Comparison of ENCODE assay signal across 27 cellular contexts in the genomic region with DNA sequence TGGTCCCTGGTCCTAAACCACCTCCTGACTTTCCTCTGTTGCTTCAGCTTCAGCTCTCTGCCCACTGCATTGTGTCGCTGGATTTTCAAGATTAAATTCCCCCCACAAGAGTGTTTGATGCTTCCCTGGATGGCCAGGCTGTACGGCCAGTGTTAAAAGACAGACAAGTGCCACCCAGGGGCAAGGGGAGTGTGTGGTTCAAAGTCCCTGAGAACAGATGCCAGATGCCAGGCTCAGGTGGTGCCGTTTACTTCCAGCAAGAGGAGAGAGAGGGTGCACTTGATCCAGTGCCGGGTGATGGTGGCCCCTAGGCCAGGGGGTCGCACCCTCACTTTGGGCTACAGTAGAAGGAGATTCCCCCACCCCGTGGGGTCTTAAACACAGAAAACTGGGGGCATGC.
A peak's percentile ranks its signal among the peaks of the same experiment; 100 is the strongest.
DNase-seq lines count a peak whose midpoint lies in the region; ATAC-seq, FAIRE-seq and TF ChIP-seq lines count a peak whose summit lies in the region.
"Had no signal": no experiment of that assay in that cellular context is flagged by ENCODE, and none has a peak within 500 bp of the region (broad histone marks: within the 10 kb centered on the region; RNA-seq: fewer than 3 reads in every experiment).

No MANE protein-coding gene starts in this region.

- no peak overlapping the region for H3K4me3 Mint-ChIP-seq in activated CD4-positive, alpha-beta T cell treated with anti-CD3 and anti-CD28 coated beads, Interleukin-2, amount 10 ng/mL, durations not matched to agents 24 days and 14 days
- H3K4me3 Mint-ChIP-seq in GM23338 (no peak overlapping the region), immature natural killer cell (no peak overlapping the region)
- H3K4me3 Mint-ChIP-seq: B cell, HFFc6 had no signal

- no peak overlapping the region for H4K91ac ChIP-seq in H1 (replicated peaks; ENCODE audit: insufficient read length, low read length)

- 0 out of 4 replicates have a peak, but pooled peaks cover 0 to 2% of the 10 kb centered on the region in 2 experiments for H3K9me3 ChIP-seq in H1 (ENCODE audit: insufficient read depth in 2 of 2, low read depth in 1 of 2, low read length in 1 of 2)
- no peaks in the 10 kb centered on the region for H3K9me3 ChIP-seq in pancreas
- no peaks in the 10 kb centered on the region for H3K9me3 ChIP-seq in PC-9 (ENCODE audit: insufficient read depth, low read depth)

- H3K27ac Mint-ChIP-seq in activated CD4-positive, alpha-beta T cell treated with anti-CD3 and anti-CD28 coated beads, Interleukin-2, amount 10 ng/mL, durations not matched to agents 24 days and 14 days, result peak overlapping the region; percentile 44
- H3K27ac Mint-ChIP-seq in GM23338 (peak overlapping the region; percentile 68; the same call in 1 of the 2 replicates), immature natural killer cell (peak overlapping the region in 1 of 6 donors; percentile 59)
- H3K27ac Mint-ChIP-seq: B cell, HFFc6 had no signal

- no peak overlapping the region for H3K27ac ChIP-seq in GM23338 (ENCODE audit: low read depth)
- no peak overlapping the region for H3K27ac ChIP-seq in H1 (ENCODE audit: low read depth, low read length)
- H3K27ac ChIP-seq in pancreas, result no peak overlapping the region
- no peak overlapping the region for H3K27ac ChIP-seq in PC-9
- H3K27ac ChIP-seq: 22Rv1, C4-2B, GM23248, RWPE1 had no signal

- H3K27me3 ChIP-seq in GM23338 (ENCODE audit: insufficient read depth) (no peaks in the 10 kb centered on the region), H1 (replicated peaks in 1 of 4; ENCODE audit: control insufficient read depth in 3 of 4, extremely low read depth in 1 of 4, insufficient read depth in 3 of 4, low read length in 3 of 4) (no peaks in the 10 kb centered on the region), pancreas (no peaks in the 10 kb centered on the region), PC-9 (ENCODE audit: insufficient read depth, low read depth) (no peaks in the 10 kb centered on the region)

- H4K20me1 ChIP-seq in GM23338 (replicated peaks; ENCODE audit: insufficient read depth), result peaks cover 41% of the 10 kb centered on the region
- peaks cover 0 to 17% of the 10 kb centered on the region in 2 experiments for H4K20me1 ChIP-seq in H1 (replicated peaks in 1 of 2; ENCODE audit: control insufficient read depth in 1 of 2, insufficient read depth in 2 of 2, low read length in 2 of 2)
- H4K20me1 ChIP-seq in PC-9 (ENCODE audit: insufficient read depth), result peaks cover 3% of the 10 kb centered on the region; the same call in 1 of the 2 replicates

- POLR2A ChIA-PET in H1 (lab: Charles Lee; ENCODE audit: partially characterized antibody) (no interaction called here), PC-9 (lab: Charles Lee; ENCODE audit: unreplicated experiment) (no interaction called here)

- peaks cover 13% of the 10 kb centered on the region for H3K79me1 ChIP-seq in H1 (ENCODE audit: low read depth, low read length)

- H3K9me2 ChIP-seq in GM23338 (ENCODE audit: insufficient read depth) (no peaks in the 10 kb centered on the region), PC-9 (ENCODE audit: insufficient read depth) (no peaks in the 10 kb centered on the region)

- H3K79me2 ChIP-seq in GM23338 (replicated peaks; ENCODE audit: insufficient read depth), result peaks cover 82% of the 10 kb centered on the region
- H3K79me2 ChIP-seq in H1 (ENCODE audit: control insufficient read depth in 1 of 2, insufficient read depth in 2 of 2, low read length in 2 of 2), result peaks cover 0 to 52% of the 10 kb centered on the region in 2 experiments; a peak in 2 of 4 replicates
- peaks cover 21% of the 10 kb centered on the region; the same call in 1 of the 2 replicates for H3K79me2 ChIP-seq in PC-9 (ENCODE audit: low read depth)

- H3K4me3 ChIP-seq in GM23338, result no peak overlapping the region
- H3K4me3 ChIP-seq in H1 (ENCODE audit: extremely low read depth in 1 of 4, insufficient read depth in 2 of 4, low read depth in 3 of 4, low read length in 4 of 4), result no peak overlapping the region
- no peak overlapping the region for H3K4me3 ChIP-seq in pancreas
- no peak overlapping the region for H3K4me3 ChIP-seq in PC-9
- H3K4me3 ChIP-seq: GM23248, HAP-1 had no signal

- peaks cover 15% of the 10 kb centered on the region for H3K4me1 ChIP-seq in GM23338 (ENCODE audit: insufficient read depth)
- H3K4me1 ChIP-seq in H1 (replicated peaks in 1 of 4; ENCODE audit: control insufficient read depth in 3 of 4, insufficient read depth in 4 of 4, low read length in 3 of 4), result peaks cover 0 to 10% (median 5%) of the 10 kb centered on the region in 4 experiments; a peak in 6 of 7 replicates
- no peaks in the 10 kb centered on the region for H3K4me1 ChIP-seq in pancreas
- H3K4me1 ChIP-seq in PC-9 (replicated peaks; ENCODE audit: insufficient read depth), result no peaks in the 10 kb centered on the region
- H3K4me1 ChIP-seq: HAP-1 had no signal

- no peaks in the 10 kb centered on the region for H3K27me3 Mint-ChIP-seq in activated CD4-positive, alpha-beta T cell treated with anti-CD3 and anti-CD28 coated beads, Interleukin-2, amount 10 ng/mL, durations not matched to agents 24 days and 14 days
- H3K27me3 Mint-ChIP-seq in GM23338 (ENCODE audit: insufficient read depth, low read depth, poor library complexity) (peaks cover 1% of the 10 kb centered on the region), immature natural killer cell (ENCODE audit: low read depth in 3 of 3) (peaks cover 0 to 3% (median 0%) of the 10 kb centered on the region in 3 donors)
- H3K27me3 Mint-ChIP-seq: B cell had no signal

- FAIRE-seq in H1 (lab: Jason Lieb, UNC), result no peak
- no peak for FAIRE-seq in pancreas (lab: Jason Lieb, UNC)
- FAIRE-seq: GM19239, HTR-8/SVneo had no signal

- H3K14ac ChIP-seq in H1 (ENCODE audit: insufficient read length), result no peak overlapping the region

- no peak overlapping the region for H2BK120ac ChIP-seq in H1 (replicated peaks; ENCODE audit: low read depth, low read length)

- H2AFZ ChIP-seq in GM23338, result no peak overlapping the region
- no peak overlapping the region for H2AFZ ChIP-seq in H1 (ENCODE audit: low read length)
- H2AFZ ChIP-seq in PC-9, result no peak overlapping the region
- H2AFZ ChIP-seq: GM23248 had no signal

- TF ChIP-seq CTCF in GM23338 (conservative IDR thresholded peaks at IDR 0.05; ENCODE audit: low read depth in 2 of 2), result no peak
- TF ChIP-seq CTCF in H1 (IDR thresholded peaks at IDR 0.05; ENCODE audit: control extremely low read depth in 1 of 3, insufficient read depth in 1 of 3, low read depth in 1 of 3, low read length in 3 of 3), result no peak
- TF ChIP-seq CTCF in pancreas (IDR thresholded peaks at IDR 0.05), result no peak
- no peak for TF ChIP-seq CTCF in PC-9 (conservative IDR thresholded peaks at IDR 0.05)

- no peak overlapping the region for H2BK5ac ChIP-seq in H1 (ENCODE audit: low read depth, low read length)

- no peak overlapping the region for H3K4ac ChIP-seq in H1 (replicated peaks; ENCODE audit: insufficient read length, low read depth, low read length)

- DNase-seq in activated CD4-positive, alpha-beta T cell treated with anti-CD3 and anti-CD28 coated beads, Interleukin-2, amount 10 ng/mL, durations not matched to agents 24 days and 14 days, result no peak
- no peak for DNase-seq in activated CD4-positive, alpha-beta T cell treated with anti-CD3 and anti-CD28 coated beads, Interleukin-2, amount 50 U/mL, for 48 hours
- no peak for DNase-seq in GM23338 (ENCODE audit: low spot score)
- no peak for DNase-seq in H1 (ENCODE audit: low read depth in 1 of 2, low spot score in 2 of 2)
- no peak for DNase-seq in pancreas
- no peak for DNase-seq in immature natural killer cell
- DNase-seq in PC-9, result no peak
- DNase-seq: Calu3, DMS79 treated with DMSO at 0.1 percent for 48 hours, GM23248, HFFc6, KG1, NCI-H1048, NCI-H1417, NCI-H1694, NCI-H2029 treated with DMSO at 0.1 percent for 48 hours, NCI-H526 treated with DMSO at 0.1 percent for 48 hours, SHP77 had no signal

- intact Hi-C loops in activated CD4-positive, alpha-beta T cell treated with anti-CD3 and anti-CD28 coated beads, Interleukin-2, amount 10 ng/mL, durations not matched to agents 24 days and 14 days (cut with micrococcal nuclease), result no loop called here
- intact Hi-C loops in pancreas (cut with DNase I) (loop anchor here in 1 of 3 donors (10.0 kb wide), 1 partner anchor 59 kb away; no protein-coding TSS in a partner anchor), PC-9 (cut with micrococcal nuclease; ENCODE audit: unreplicated experiment) (no loop called here)

- no peak overlapping the region for H4K5ac ChIP-seq in H1 (ENCODE audit: insufficient read length, low read depth, low read length)

- H3K23me2 ChIP-seq in H1 (ENCODE audit: low read depth, low read length), result no peaks in the 10 kb centered on the region

- no peak overlapping the region for H3K56ac ChIP-seq in H1 (replicated peaks; ENCODE audit: insufficient read length, low read depth, low read length)

- H3F3A ChIP-seq in GM23338 (replicated peaks; ENCODE audit: low read depth) (no peaks in the 10 kb centered on the region), PC-9 (ENCODE audit: insufficient read depth, low read depth) (no peaks in the 10 kb centered on the region)

- H2BK15ac ChIP-seq in H1 (ENCODE audit: low read length), result no peak overlapping the region

- peaks cover 46% of the 10 kb centered on the region for H3K4me1 Mint-ChIP-seq in activated CD4-positive, alpha-beta T cell treated with anti-CD3 and anti-CD28 coated beads, Interleukin-2, amount 10 ng/mL, durations not matched to agents 24 days and 14 days
- H3K4me1 Mint-ChIP-seq in GM23338, result peaks cover 27% of the 10 kb centered on the region
- H3K4me1 Mint-ChIP-seq in immature natural killer cell, result peaks cover 31 to 43% of the 10 kb centered on the region in 2 donors

- no peak overlapping the region for H2BK20ac ChIP-seq in H1 (ENCODE audit: low read length)

- H2AK5ac ChIP-seq in H1 (ENCODE audit: low read depth, low read length), result no peak overlapping the region

- peaks cover 21% of the 10 kb centered on the region for H3K9me3 Mint-ChIP-seq in activated CD4-positive, alpha-beta T cell treated with anti-CD3 and anti-CD28 coated beads, Interleukin-2, amount 10 ng/mL, durations not matched to agents 24 days and 14 days
- H3K9me3 Mint-ChIP-seq in GM23338, result no peaks in the 10 kb centered on the region
- H3K9me3 Mint-ChIP-seq in immature natural killer cell, result peaks cover 0 to 4% (median under 1%) of the 10 kb centered on the region in 6 donors

- H3K36me3 Mint-ChIP-seq in activated CD4-positive, alpha-beta T cell treated with anti-CD3 and anti-CD28 coated beads, Interleukin-2, amount 10 ng/mL, durations not matched to agents 24 days and 14 days (ENCODE audit: low read depth), result peaks cover 54% of the 10 kb centered on the region
- H3K36me3 Mint-ChIP-seq in GM23338 (ENCODE audit: low read depth) (no peaks in the 10 kb centered on the region), immature natural killer cell (peaks cover 0 to 23% (median 6%) of the 10 kb centered on the region in 3 donors)

- TF ChIP-seq POLR2A in H1 (IDR thresholded peaks at IDR 0.05; ENCODE audit: control extremely low read depth in 1 of 2, low read depth in 2 of 2, low read length in 2 of 2), result no peak

- no peak overlapping the region for H3K9ac ChIP-seq in H1 (replicated peaks in 1 of 4; ENCODE audit: extremely low read depth in 1 of 4, low read depth in 3 of 4, low read length in 3 of 4)
- H3K9ac ChIP-seq: GM23248 had no signal

- no peaks in the 10 kb centered on the region for H3K36me3 ChIP-seq in GM23338 (ENCODE audit: insufficient read depth)
- H3K36me3 ChIP-seq in H1 (ENCODE audit: control insufficient read depth in 2 of 4, insufficient read depth in 4 of 4, low read length in 3 of 4), result no peaks in the 10 kb centered on the region
- no peaks in the 10 kb centered on the region for H3K36me3 ChIP-seq in pancreas
- H3K36me3 ChIP-seq in PC-9 (ENCODE audit: low read depth), result no peaks in the 10 kb centered on the region
- H3K36me3 ChIP-seq: HAP-1 had no signal

- H3K4me2 ChIP-seq in GM23338 (no peak overlapping the region), H1 (ENCODE audit: insufficient read depth in 1 of 2, low read depth in 2 of 2, low read length in 2 of 2) (no peak overlapping the region), PC-9 (no peak overlapping the region)

- no peak overlapping the region for H3K23ac ChIP-seq in H1 (ENCODE audit: insufficient read length)

- H4K8ac ChIP-seq in H1 (ENCODE audit: extremely low read depth, insufficient read depth, low read length), result peak overlapping the region; percentile 74; the same call in 1 of the 2 replicates

- no TSS peak for BruUV-seq in PC-9 (replicated peaks; lab: Mats Ljungman, UMichigan)

- TF ChIP-seq EP300 in H1 (IDR thresholded peaks at IDR 0.05; ENCODE audit: borderline replicate concordance in 1 of 2, low read depth in 2 of 2, low read length in 2 of 2), result no peak

- WGBS in H1 (ENCODE audit: extremely low coverage in 1 of 2, insufficient coverage in 1 of 2, insufficient read length in 1 of 2, insufficient replicate concordance in 2 of 2, low coverage in 1 of 2, low lambda C conversion rate in 2 of 2, missing lambda C conversion rate in 1 of 2), 2 experiments, result 83% methylated on average over 4 of the region's 6 CpGs; no CpG with 5 or more reads in 1 of the 2 experiments
- WGBS in pancreas, 2 donors, result 55 to 66% methylated on average over 6 of the region's 6 CpGs

- TF ChIP-seq RAD21 in H1 (IDR thresholded peaks at IDR 0.05 in 1 of 2, conservative IDR thresholded peaks at IDR 0.05 in 1 of 2; ENCODE audit: low read depth in 2 of 2, low read length in 2 of 2), result no peak

- ATAC-seq in GM23338 (no peak), pancreas (peak in 3 of 4 donors; percentile 23 to 59 (median 48)), GM21529 (IDR thresholded peaks at IDR 0.05; ENCODE audit: unreplicated experiment) (no peak)
- ATAC-seq: Panc1 had no signal

- H2BK12ac ChIP-seq in H1 (ENCODE audit: low read depth, low read length), result no peak overlapping the region

- CTCF ChIA-PET in H1 (lab: Charles Lee; ENCODE audit: partially characterized antibody) (no interaction called here), PC-9 (lab: Charles Lee) (no interaction called here)

- no peak overlapping the region for H3K18ac ChIP-seq in H1 (ENCODE audit: extremely low read depth, low read length)

Comparison
In these comparisons a context has a peak if more than half of its experiments do, and no peak if none do; other contexts are left out.
1. ATAC-seq: peak in pancreas (3 of 4); none in GM23338 (single experiment) and GM21529 (single experiment).